In the genomic region with DNA sequence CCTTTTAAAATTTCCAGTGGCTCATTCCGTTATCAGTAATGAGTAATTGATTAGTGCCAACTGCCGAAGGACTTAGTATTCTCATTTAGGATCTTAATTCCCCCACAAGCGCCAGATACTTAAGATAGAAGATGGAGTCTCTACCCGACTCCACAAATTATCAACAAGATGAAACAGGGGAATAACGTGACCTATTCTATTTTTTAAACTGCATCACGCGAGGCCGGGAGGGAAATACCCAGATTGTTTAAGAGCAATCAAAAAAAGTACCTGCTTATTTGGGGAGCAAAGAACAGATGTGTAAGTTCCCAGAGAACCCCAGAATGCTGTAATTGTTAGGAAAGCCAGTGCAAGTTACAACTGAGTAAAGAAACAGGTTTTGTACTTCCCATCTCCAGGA, we compare ENCODE assay signal across 1 cellular context.
TF ChIP-seq lines count a peak whose summit lies in the region.

No MANE protein-coding gene starts in this region.

TF ChIP-seq in K562, 482 proteins besides CTCF, POLR2A, EP300 and RAD21 (continued from another document):
- TF ChIP-seq, protein P1, sequence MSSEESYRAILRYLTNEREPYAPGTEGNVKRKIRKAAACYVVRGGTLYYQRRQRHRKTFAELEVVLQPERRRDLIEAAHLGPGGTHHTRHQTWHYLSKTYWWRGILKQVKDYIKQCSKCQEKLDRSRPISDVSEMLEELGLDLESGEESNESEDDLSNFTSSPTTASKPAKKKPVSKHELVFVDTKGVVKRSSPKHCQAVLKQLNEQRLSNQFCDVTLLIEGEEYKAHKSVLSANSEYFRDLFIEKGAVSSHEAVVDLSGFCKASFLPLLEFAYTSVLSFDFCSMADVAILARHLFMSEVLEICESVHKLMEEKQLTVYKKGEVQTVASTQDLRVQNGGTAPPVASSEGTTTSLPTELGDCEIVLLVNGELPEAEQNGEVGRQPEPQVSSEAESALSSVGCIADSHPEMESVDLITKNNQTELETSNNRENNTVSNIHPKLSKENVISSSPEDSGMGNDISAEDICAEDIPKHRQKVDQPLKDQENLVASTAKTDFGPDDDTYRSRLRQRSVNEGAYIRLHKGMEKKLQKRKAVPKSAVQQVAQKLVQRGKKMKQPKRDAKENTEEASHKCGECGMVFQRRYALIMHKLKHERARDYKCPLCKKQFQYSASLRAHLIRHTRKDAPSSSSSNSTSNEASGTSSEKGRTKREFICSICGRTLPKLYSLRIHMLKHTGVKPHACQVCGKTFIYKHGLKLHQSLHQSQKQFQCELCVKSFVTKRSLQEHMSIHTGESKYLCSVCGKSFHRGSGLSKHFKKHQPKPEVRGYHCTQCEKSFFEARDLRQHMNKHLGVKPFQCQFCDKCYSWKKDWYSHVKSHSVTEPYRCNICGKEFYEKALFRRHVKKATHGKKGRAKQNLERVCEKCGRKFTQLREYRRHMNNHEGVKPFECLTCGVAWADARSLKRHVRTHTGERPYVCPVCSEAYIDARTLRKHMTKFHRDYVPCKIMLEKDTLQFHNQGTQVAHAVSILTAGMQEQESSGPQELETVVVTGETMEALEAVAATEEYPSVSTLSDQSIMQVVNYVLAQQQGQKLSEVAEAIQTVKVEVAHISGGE (CRISPR knock-in tag; IDR thresholded peaks at IDR 0.05), result no peak
- TF ChIP-seq, protein P2, sequence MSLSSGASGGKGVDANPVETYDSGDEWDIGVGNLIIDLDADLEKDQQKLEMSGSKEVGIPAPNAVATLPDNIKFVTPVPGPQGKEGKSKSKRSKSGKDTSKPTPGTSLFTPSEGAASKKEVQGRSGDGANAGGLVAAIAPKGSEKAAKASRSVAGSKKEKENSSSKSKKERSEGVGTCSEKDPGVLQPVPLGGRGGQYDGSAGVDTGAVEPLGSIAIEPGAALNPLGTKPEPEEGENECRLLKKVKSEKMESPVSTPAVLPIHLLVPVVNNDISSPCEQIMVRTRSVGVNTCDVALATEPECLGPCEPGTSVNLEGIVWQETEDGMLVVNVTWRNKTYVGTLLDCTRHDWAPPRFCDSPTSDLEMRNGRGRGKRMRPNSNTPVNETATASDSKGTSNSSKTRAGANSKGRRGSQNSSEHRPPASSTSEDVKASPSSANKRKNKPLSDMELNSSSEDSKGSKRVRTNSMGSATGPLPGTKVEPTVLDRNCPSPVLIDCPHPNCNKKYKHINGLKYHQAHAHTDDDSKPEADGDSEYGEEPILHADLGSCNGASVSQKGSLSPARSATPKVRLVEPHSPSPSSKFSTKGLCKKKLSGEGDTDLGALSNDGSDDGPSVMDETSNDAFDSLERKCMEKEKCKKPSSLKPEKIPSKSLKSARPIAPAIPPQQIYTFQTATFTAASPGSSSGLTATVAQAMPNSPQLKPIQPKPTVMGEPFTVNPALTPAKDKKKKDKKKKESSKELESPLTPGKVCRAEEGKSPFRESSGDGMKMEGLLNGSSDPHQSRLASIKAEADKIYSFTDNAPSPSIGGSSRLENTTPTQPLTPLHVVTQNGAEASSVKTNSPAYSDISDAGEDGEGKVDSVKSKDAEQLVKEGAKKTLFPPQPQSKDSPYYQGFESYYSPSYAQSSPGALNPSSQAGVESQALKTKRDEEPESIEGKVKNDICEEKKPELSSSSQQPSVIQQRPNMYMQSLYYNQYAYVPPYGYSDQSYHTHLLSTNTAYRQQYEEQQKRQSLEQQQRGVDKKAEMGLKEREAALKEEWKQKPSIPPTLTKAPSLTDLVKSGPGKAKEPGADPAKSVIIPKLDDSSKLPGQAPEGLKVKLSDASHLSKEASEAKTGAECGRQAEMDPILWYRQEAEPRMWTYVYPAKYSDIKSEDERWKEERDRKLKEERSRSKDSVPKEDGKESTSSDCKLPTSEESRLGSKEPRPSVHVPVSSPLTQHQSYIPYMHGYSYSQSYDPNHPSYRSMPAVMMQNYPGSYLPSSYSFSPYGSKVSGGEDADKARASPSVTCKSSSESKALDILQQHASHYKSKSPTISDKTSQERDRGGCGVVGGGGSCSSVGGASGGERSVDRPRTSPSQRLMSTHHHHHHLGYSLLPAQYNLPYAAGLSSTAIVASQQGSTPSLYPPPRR (CRISPR knock-in tag; IDR thresholded peaks at IDR 0.05; ENCODE audit: borderline replicate concordance), result no peak
- no peak for TF ChIP-seq RBFOX2 (IDR thresholded peaks at IDR 0.05; ENCODE audit: low read depth, low read length)
- 0 out of 2 replicates have a peak, but pooled peaks have one; percentile 1 for TF ChIP-seq GTF2E2 (tag; IDR thresholded peaks at IDR 0.05)
- no peak for TF ChIP-seq RREB1 (CRISPR knock-in tag; IDR thresholded peaks at IDR 0.05)
- no peak for TF ChIP-seq TEAD4 (IDR thresholded peaks at IDR 0.05; ENCODE audit: low read length)
- TF ChIP-seq TEAD4 (CRISPR knock-in tag; IDR thresholded peaks at IDR 0.05; ENCODE audit: borderline replicate concordance), result no peak
- TF ChIP-seq, protein P3, sequence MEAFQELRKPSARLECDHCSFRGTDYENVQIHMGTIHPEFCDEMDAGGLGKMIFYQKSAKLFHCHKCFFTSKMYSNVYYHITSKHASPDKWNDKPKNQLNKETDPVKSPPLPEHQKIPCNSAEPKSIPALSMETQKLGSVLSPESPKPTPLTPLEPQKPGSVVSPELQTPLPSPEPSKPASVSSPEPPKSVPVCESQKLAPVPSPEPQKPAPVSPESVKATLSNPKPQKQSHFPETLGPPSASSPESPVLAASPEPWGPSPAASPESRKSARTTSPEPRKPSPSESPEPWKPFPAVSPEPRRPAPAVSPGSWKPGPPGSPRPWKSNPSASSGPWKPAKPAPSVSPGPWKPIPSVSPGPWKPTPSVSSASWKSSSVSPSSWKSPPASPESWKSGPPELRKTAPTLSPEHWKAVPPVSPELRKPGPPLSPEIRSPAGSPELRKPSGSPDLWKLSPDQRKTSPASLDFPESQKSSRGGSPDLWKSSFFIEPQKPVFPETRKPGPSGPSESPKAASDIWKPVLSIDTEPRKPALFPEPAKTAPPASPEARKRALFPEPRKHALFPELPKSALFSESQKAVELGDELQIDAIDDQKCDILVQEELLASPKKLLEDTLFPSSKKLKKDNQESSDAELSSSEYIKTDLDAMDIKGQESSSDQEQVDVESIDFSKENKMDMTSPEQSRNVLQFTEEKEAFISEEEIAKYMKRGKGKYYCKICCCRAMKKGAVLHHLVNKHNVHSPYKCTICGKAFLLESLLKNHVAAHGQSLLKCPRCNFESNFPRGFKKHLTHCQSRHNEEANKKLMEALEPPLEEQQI (IDR thresholded peaks at IDR 0.05), result no peak
- peak; percentile 53; the same call in 1 of the 2 replicates for TF ChIP-seq MBD1 (CRISPR knock-in tag; IDR thresholded peaks at IDR 0.05)
- 0 out of 2 replicates have a peak, but pooled peaks have one; percentile 5 for TF ChIP-seq XRCC5 (IDR thresholded peaks at IDR 0.05; ENCODE audit: low read depth, low read length)
